In genomic region chr2:197641666-197642065, GRCh38 we compare ENCODE assay signal across 1 cellular context.
TF ChIP-seq lines count a peak whose summit lies in the region.

No MANE protein-coding gene starts in this region.

TF ChIP-seq in GM23338, 12 proteins besides CTCF, POLR2A, EP300 and RAD21 (continued from another document):
- TF ChIP-seq, protein P1, sequence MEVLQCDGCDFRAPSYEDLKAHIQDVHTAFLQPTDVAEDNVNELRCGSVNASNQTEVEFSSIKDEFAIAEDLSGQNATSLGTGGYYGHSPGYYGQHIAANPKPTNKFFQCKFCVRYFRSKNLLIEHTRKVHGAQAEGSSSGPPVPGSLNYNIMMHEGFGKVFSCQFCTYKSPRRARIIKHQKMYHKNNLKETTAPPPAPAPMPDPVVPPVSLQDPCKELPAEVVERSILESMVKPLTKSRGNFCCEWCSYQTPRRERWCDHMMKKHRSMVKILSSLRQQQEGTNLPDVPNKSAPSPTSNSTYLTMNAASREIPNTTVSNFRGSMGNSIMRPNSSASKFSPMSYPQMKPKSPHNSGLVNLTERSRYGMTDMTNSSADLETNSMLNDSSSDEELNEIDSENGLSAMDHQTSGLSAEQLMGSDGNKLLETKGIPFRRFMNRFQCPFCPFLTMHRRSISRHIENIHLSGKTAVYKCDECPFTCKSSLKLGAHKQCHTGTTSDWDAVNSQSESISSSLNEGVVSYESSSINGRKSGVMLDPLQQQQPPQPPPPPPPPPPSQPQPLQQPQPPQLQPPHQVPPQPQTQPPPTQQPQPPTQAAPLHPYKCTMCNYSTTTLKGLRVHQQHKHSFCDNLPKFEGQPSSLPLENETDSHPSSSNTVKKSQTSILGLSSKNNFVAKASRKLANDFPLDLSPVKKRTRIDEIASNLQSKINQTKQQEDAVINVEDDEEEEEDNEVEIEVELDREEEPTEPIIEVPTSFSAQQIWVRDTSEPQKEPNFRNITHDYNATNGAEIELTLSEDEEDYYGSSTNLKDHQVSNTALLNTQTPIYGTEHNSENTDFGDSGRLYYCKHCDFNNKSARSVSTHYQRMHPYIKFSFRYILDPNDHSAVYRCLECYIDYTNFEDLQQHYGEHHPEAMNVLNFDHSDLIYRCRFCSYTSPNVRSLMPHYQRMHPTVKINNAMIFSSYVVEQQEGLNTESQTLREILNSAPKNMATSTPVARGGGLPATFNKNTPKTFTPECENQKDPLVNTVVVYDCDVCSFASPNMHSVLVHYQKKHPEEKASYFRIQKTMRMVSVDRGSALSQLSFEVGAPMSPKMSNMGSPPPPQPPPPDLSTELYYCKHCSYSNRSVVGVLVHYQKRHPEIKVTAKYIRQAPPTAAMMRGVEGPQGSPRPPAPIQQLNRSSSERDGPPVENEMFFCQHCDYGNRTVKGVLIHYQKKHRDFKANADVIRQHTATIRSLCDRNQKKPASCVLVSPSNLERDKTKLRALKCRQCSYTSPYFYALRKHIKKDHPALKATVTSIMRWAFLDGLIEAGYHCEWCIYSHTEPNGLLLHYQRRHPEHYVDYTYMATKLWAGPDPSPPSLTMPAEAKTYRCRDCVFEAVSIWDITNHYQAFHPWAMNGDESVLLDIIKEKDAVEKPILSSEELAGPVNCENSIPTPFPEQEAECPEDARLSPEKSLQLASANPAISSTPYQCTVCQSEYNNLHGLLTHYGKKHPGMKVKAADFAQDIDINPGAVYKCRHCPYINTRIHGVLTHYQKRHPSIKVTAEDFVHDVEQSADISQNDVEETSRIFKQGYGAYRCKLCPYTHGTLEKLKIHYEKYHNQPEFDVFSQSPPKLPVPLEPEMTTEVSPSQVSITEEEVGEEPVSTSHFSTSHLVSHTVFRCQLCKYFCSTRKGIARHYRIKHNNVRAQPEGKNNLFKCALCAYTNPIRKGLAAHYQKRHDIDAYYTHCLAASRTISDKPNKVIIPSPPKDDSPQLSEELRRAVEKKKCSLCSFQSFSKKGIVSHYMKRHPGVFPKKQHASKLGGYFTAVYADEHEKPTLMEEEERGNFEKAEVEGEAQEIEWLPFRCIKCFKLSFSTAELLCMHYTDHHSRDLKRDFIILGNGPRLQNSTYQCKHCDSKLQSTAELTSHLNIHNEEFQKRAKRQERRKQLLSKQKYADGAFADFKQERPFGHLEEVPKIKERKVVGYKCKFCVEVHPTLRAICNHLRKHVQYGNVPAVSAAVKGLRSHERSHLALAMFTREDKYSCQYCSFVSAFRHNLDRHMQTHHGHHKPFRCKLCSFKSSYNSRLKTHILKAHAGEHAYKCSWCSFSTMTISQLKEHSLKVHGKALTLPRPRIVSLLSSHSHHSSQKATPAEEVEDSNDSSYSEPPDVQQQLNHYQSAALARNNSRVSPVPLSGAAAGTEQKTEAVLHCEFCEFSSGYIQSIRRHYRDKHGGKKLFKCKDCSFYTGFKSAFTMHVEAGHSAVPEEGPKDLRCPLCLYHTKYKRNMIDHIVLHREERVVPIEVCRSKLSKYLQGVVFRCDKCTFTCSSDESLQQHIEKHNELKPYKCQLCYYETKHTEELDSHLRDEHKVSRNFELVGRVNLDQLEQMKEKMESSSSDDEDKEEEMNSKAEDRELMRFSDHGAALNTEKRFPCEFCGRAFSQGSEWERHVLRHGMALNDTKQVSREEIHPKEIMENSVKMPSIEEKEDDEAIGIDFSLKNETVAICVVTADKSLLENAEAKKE (CRISPR knock-in tag; IDR thresholded peaks at IDR 0.05), result no peak
- TF ChIP-seq ZNF331 (CRISPR knock-in tag; IDR thresholded peaks at IDR 0.05; ENCODE audit: low read depth) (no peak), STAT1 (IDR thresholded peaks at IDR 0.05; ENCODE audit: unreplicated experiment) (no peak)
